In genomic region chr20:58328836-58329235, GRCh38 we compare ENCODE assay signal across 23 cellular contexts.
"Had no signal": no experiment of that assay in that cellular context is flagged by ENCODE, and none has a peak within 500 bp of the region (broad histone marks: within the 10 kb centered on the region; RNA-seq: fewer than 3 reads in every experiment).

No MANE protein-coding gene starts in this region.

- H3K27me3 Mint-ChIP-seq: activated naive CD8-positive, alpha-beta T cell treated with anti-CD3 and anti-CD28 coated beads, Interleukin-2, amount 50 U/mL, for 24 hours; T-cell had no signal

- H3K9me3 Mint-ChIP-seq: activated naive CD8-positive, alpha-beta T cell treated with anti-CD3 and anti-CD28 coated beads, Interleukin-2, amount 50 U/mL, for 24 hours; activated T-cell treated with anti-CD3 and anti-CD28 coated beads, Interleukin-2, amount 50 U/mL, for 4 hours; activated T-helper 2 cell treated with anti-CD3 and anti-CD28 coated beads, Interferon-gamma antibody, Interleukin-2, Interleukin-4, amounts not matched to agents 10 μg/mL and 5 μg/mL and 100 μg/mL, durations not matched to agents 14 hours and 24 hours and 36 hours; T-cell had no signal

- H3K27me3 ChIP-seq: hepatocyte, tibial artery had no signal

- H3K4me2 ChIP-seq: hepatocyte had no signal

- ATAC-seq: activated naive CD8-positive, alpha-beta T cell treated with anti-CD3 and anti-CD28 coated beads, Interleukin-2, amount 50 U/mL, for 24 hours; activated T-cell treated with anti-CD3 and anti-CD28 coated beads, Interleukin-2, amount 50 U/mL, for 4 hours; esophagus mucosa; left ventricle myocardium superior; right cardiac atrium; stimulated activated naive CD8-positive, alpha-beta T cell treated with anti-CD3 and anti-CD28 coated beads, Interleukin-15, Interleukin-2, amounts not matched to agents 100 U/mL and 50 U/mL, for 24 hours; T-cell had no signal

- H3K4me1 ChIP-seq: parathyroid adenoma had no signal

- H3K27ac ChIP-seq: hepatocyte, parathyroid adenoma, tibial artery, WERI-Rb-1 had no signal

- H3K9me3 ChIP-seq: tibial artery had no signal

- H3K4me3 Mint-ChIP-seq: activated naive CD8-positive, alpha-beta T cell treated with anti-CD3 and anti-CD28 coated beads, Interleukin-2, amount 50 U/mL, for 24 hours; activated T-cell treated with anti-CD3 and anti-CD28 coated beads, Interleukin-2, amount 50 U/mL, for 4 hours; T-cell had no signal

- H3K36me3 ChIP-seq: WERI-Rb-1 had no signal

- H3K27ac Mint-ChIP-seq: activated naive CD8-positive, alpha-beta T cell treated with anti-CD3 and anti-CD28 coated beads, Interleukin-2, amount 50 U/mL, for 24 hours; activated T-helper 2 cell treated with anti-CD3 and anti-CD28 coated beads, Interferon-gamma antibody, Interleukin-2, Interleukin-4, amounts not matched to agents 10 μg/mL and 5 μg/mL and 100 μg/mL, durations not matched to agents 14 hours and 24 hours and 36 hours; T-cell had no signal

- DNase-seq: activated CD4-positive, alpha-beta T cell treated with anti-CD3 and anti-CD28 coated beads for 1 hour; activated CD8-positive, alpha-beta memory T cell treated with anti-CD3 and anti-CD28 coated beads, Interleukin-2, amount 50 U/mL, for 48 hours; activated naive CD4-positive, alpha-beta T cell; activated naive CD8-positive, alpha-beta T cell treated with anti-CD3 and anti-CD28 coated beads, Interleukin-2, amount 50 U/mL, for 24 hours; activated T-cell treated with anti-CD3 and anti-CD28 coated beads, Interleukin-2, amount 50 U/mL, for 4 hours; effector CD8-positive, alpha-beta T cell; foreskin melanocyte; glutamatergic neuron; left ventricle myocardium superior; mammary epithelial cell; nucleus accumbens; right cardiac atrium; stimulated activated CD4-positive, alpha-beta T cell treated with anti-CD3 and anti-CD28 coated beads, Interleukin-12 subunit alpha, Interleukin-12 subunit beta, amount 100 ng/mL, for 4 hours; stimulated activated CD4-positive, alpha-beta T cell treated with anti-CD3 and anti-CD28 coated beads, Interleukin-4, amount 100 ng/mL, for 4 hours; stimulated activated naive CD8-positive, alpha-beta T cell treated with anti-CD3 and anti-CD28 coated beads, Interleukin-15, Interleukin-2, amounts not matched to agents 100 U/mL and 50 U/mL, for 24 hours; substantia nigra; T-cell; tibial artery; WERI-Rb-1 had no signal

- H3K9ac ChIP-seq: parathyroid adenoma had no signal

- H3K4me3 ChIP-seq: hepatocyte, tibial artery had no signal
